ENCODE assay signal across 22 cellular contexts in the genomic region with DNA sequence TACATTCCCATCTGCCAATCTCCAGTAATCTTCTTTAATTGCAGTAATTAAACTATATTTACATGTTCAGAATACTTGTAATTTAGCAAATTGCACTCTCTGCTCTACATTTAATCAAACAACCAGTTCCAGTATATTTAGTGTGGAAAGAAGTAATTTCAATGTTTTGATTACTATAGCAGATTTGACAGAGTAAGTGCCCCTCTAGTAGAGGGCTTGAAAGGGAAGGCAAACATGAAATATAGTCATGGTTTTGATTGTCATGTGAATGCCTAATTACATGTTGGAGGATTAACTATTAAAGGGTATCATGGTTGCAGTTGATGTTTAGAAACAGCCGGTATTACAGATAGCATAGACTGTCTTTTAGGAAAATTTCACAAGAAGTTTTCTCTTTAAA.
"Had no signal": no experiment of that assay in that cellular context is flagged by ENCODE, and none has a peak within 500 bp of the region (broad histone marks: within the 10 kb centered on the region; RNA-seq: fewer than 3 reads in every experiment).

No MANE protein-coding gene starts in this region.

- DNase-seq: activated CD4-positive, alpha-beta T cell treated with anti-CD3 and anti-CD28 coated beads for 1 hour; activated CD8-positive, alpha-beta memory T cell treated with anti-CD3 and anti-CD28 coated beads for 24 hours; activated effector memory CD4-positive, alpha-beta T cell treated with anti-CD3 and anti-CD28 coated beads, Interleukin-2, amount 50 U/mL, for 16 hours; activated T-cell treated with anti-CD3 and anti-CD28 coated beads, Interleukin-2, amount 50 U/mL, for 72 hours; cerebellar nuclear complex; effector CD8-positive, alpha-beta T cell; gastrocnemius medialis; head of caudate nucleus; lower lobe of right lung; natural killer cell; pancreas; right lobe of liver; stimulated activated CD4-positive, alpha-beta T cell treated with anti-CD3 and anti-CD28 coated beads, Interleukin-4, amount 100 ng/mL, for 24 hours; testis had no signal

- H3K27ac Mint-ChIP-seq: activated naive CD4-positive, alpha-beta T cell treated with anti-CD3 and anti-CD28 coated beads, Interleukin-2, amount 50 U/mL, for 24 hours; activated T-cell treated with anti-CD3 and anti-CD28 coated beads, Interleukin-2, amount 50 U/mL, for 72 hours; dendritic cell treated with granulocyte-macrophage colony-stimulating factor and Interleukin-4, amounts not matched to agents 40 ng/mL and 50 ng/mL, for 4 days; natural killer cell; stimulated activated effector memory CD8-positive, alpha-beta T cell treated with anti-CD3 and anti-CD28 coated beads, Interleukin-12 subunit alpha, Interleukin-12 subunit beta, amount 100 ng/mL, for 72 hours; type B pancreatic cell had no signal

- H3K27me3 ChIP-seq: gastrocnemius medialis, neutrophil, pancreas, right lobe of liver, testis had no signal

- H3K27ac ChIP-seq: gastrocnemius medialis, lower lobe of right lung, neutrophil, pancreas, right lobe of liver, testis, VCaP had no signal

- H3K4me1 ChIP-seq: gastrocnemius medialis, lower lobe of right lung, pancreas, right lobe of liver, testis had no signal

- H3K9me3 ChIP-seq: gastrocnemius medialis, lower lobe of right lung, neutrophil, pancreas, right lobe of liver, testis had no signal

- ATAC-seq: activated T-cell treated with anti-CD3 and anti-CD28 coated beads, Interleukin-2, amount 50 U/mL, for 72 hours; esophagus mucosa; gastrocnemius medialis; lower lobe of right lung; natural killer cell; pancreas; right lobe of liver; stimulated activated effector memory CD8-positive, alpha-beta T cell treated with anti-CD3 and anti-CD28 coated beads, Interleukin-12 subunit alpha, Interleukin-12 subunit beta, amount 100 ng/mL, for 72 hours had no signal

- H3K4me3 Mint-ChIP-seq: activated naive CD4-positive, alpha-beta T cell treated with anti-CD3 and anti-CD28 coated beads, Interleukin-2, amount 50 U/mL, for 24 hours; activated T-cell treated with anti-CD3 and anti-CD28 coated beads, Interleukin-2, amount 50 U/mL, for 72 hours; dendritic cell treated with granulocyte-macrophage colony-stimulating factor and Interleukin-4, amounts not matched to agents 40 ng/mL and 50 ng/mL, for 4 days; stimulated activated effector memory CD8-positive, alpha-beta T cell treated with anti-CD3 and anti-CD28 coated beads, Interleukin-12 subunit alpha, Interleukin-12 subunit beta, amount 100 ng/mL, for 72 hours; type B pancreatic cell had no signal

- H3K4me3 ChIP-seq: gastrocnemius medialis, lower lobe of right lung, pancreas, right lobe of liver, smooth muscle cell, testis had no signal

- H3K36me3 Mint-ChIP-seq: activated naive CD4-positive, alpha-beta T cell treated with anti-CD3 and anti-CD28 coated beads, Interleukin-2, amount 50 U/mL, for 24 hours; natural killer cell; stimulated activated effector memory CD8-positive, alpha-beta T cell treated with anti-CD3 and anti-CD28 coated beads, Interleukin-12 subunit alpha, Interleukin-12 subunit beta, amount 100 ng/mL, for 72 hours; type B pancreatic cell had no signal

- H3K9me3 Mint-ChIP-seq: activated naive CD4-positive, alpha-beta T cell treated with anti-CD3 and anti-CD28 coated beads, Interleukin-2, amount 50 U/mL, for 24 hours; activated T-cell treated with anti-CD3 and anti-CD28 coated beads, Interleukin-2, amount 50 U/mL, for 72 hours; dendritic cell treated with granulocyte-macrophage colony-stimulating factor and Interleukin-4, amounts not matched to agents 40 ng/mL and 50 ng/mL, for 4 days; natural killer cell; stimulated activated effector memory CD8-positive, alpha-beta T cell treated with anti-CD3 and anti-CD28 coated beads, Interleukin-12 subunit alpha, Interleukin-12 subunit beta, amount 100 ng/mL, for 72 hours; type B pancreatic cell had no signal

- H3K27me3 Mint-ChIP-seq: activated naive CD4-positive, alpha-beta T cell treated with anti-CD3 and anti-CD28 coated beads, Interleukin-2, amount 50 U/mL, for 24 hours; dendritic cell treated with granulocyte-macrophage colony-stimulating factor and Interleukin-4, amounts not matched to agents 40 ng/mL and 50 ng/mL, for 4 days; type B pancreatic cell had no signal

- H3K36me3 ChIP-seq: gastrocnemius medialis, lower lobe of right lung, neutrophil, pancreas, right lobe of liver had no signal
